In genomic region chr12:92518071-92518470, GRCh38 we compare ENCODE assay signal across 27 cellular contexts.
"Had no signal": no experiment of that assay in that cellular context is flagged by ENCODE, and none has a peak within 500 bp of the region (broad histone marks: within the 10 kb centered on the region; RNA-seq: fewer than 3 reads in every experiment).

No MANE protein-coding gene starts in this region.

- H3K36me3 Mint-ChIP-seq: brain, WTC11 had no signal

- H3K9me3 ChIP-seq: breast epithelium had no signal

- H3K36me3 ChIP-seq: ascending aorta, breast epithelium, cardiac muscle cell had no signal

- H3K4me3 ChIP-seq: ascending aorta, breast epithelium, cardiac muscle cell, coronary artery, dorsolateral prefrontal cortex had no signal

- H3K4me1 Mint-ChIP-seq: endodermal cell, WTC11 had no signal

- H3K27ac Mint-ChIP-seq: activated CD8-positive, alpha-beta T cell treated with anti-CD3 and anti-CD28 coated beads for 36 hours; activated naive CD4-positive, alpha-beta T cell treated with anti-CD3 and anti-CD28 coated beads, Interleukin-2, amount 10 ng/mL, durations not matched to agents 7 days and 5 days; activated naive CD4-positive, alpha-beta T cell treated with anti-CD3 and anti-CD28 coated beads, Interleukin-2, amount 50 U/mL, for 72 hours; activated naive CD8-positive, alpha-beta T cell treated with anti-CD3 and anti-CD28 coated beads, Interleukin-2, amount 10 ng/mL, durations not matched to agents 7 days and 5 days; dendritic cell treated with granulocyte-macrophage colony-stimulating factor and Interleukin-4, amounts not matched to agents 40 ng/mL and 50 ng/mL, for 4 days; endodermal cell; WTC11 had no signal

- H3K9me3 Mint-ChIP-seq: dendritic cell treated with granulocyte-macrophage colony-stimulating factor and Interleukin-4, amounts not matched to agents 40 ng/mL and 50 ng/mL, for 4 days; endodermal cell; WTC11 had no signal

- DNase-seq: activated CD4-positive, alpha-beta T cell treated with anti-CD3 and anti-CD28 coated beads for 1 hour; activated CD4-positive, alpha-beta T cell treated with anti-CD3 and anti-CD28 coated beads for 4 hours; activated CD4-positive, alpha-beta T cell treated with anti-CD3 and anti-CD28 coated beads, Interleukin-2, amount 50 U/mL, for 1 hour; activated CD4-positive, alpha-beta T cell treated with anti-CD3 and anti-CD28 coated beads, Interleukin-2, amount 50 U/mL, for 48 hours; activated CD8-positive, alpha-beta memory T cell treated with anti-CD3 and anti-CD28 coated beads for 24 hours; activated CD8-positive, alpha-beta T cell treated with anti-CD3 and anti-CD28 coated beads for 36 hours; activated gamma-delta T cell; activated naive CD4-positive, alpha-beta T cell; activated naive CD4-positive, alpha-beta T cell treated with anti-CD3 and anti-CD28 coated beads, Interleukin-2, amount 10 ng/mL, durations not matched to agents 7 days and 5 days; activated naive CD8-positive, alpha-beta T cell treated with anti-CD3 and anti-CD28 coated beads, Interleukin-2, amount 10 ng/mL, durations not matched to agents 7 days and 5 days; activated T-cell treated with anti-CD3 and anti-CD28 coated beads, Interleukin-2, amount 50 U/mL, for 1 hour; activated T-cell treated with anti-CD3 and anti-CD28 coated beads, Interleukin-2, amount 50 U/mL, for 48 hours; central memory CD4-positive, alpha-beta T cell; dorsolateral prefrontal cortex; effector memory CD4-positive, alpha-beta T cell; endodermal cell; foreskin fibroblast; head of caudate nucleus; T-helper 2 cell had no signal

- H3K27me3 ChIP-seq: ascending aorta, breast epithelium, cardiac muscle cell, dorsolateral prefrontal cortex had no signal

- H3K27ac ChIP-seq: ascending aorta, cardiac muscle cell, coronary artery, dorsolateral prefrontal cortex had no signal

- H3K4me1 ChIP-seq: ascending aorta, breast epithelium had no signal

- H3K27me3 Mint-ChIP-seq: activated CD8-positive, alpha-beta T cell treated with anti-CD3 and anti-CD28 coated beads for 36 hours; activated naive CD4-positive, alpha-beta T cell treated with anti-CD3 and anti-CD28 coated beads, Interleukin-2, amount 10 ng/mL, durations not matched to agents 7 days and 5 days; activated naive CD8-positive, alpha-beta T cell treated with anti-CD3 and anti-CD28 coated beads, Interleukin-2, amount 10 ng/mL, durations not matched to agents 7 days and 5 days; dendritic cell treated with granulocyte-macrophage colony-stimulating factor and Interleukin-4, amounts not matched to agents 40 ng/mL and 50 ng/mL, for 4 days had no signal

- H3K4me3 Mint-ChIP-seq: activated CD8-positive, alpha-beta T cell treated with anti-CD3 and anti-CD28 coated beads for 36 hours; activated naive CD4-positive, alpha-beta T cell treated with anti-CD3 and anti-CD28 coated beads, Interleukin-2, amount 10 ng/mL, durations not matched to agents 7 days and 5 days; activated naive CD8-positive, alpha-beta T cell treated with anti-CD3 and anti-CD28 coated beads, Interleukin-2, amount 10 ng/mL, durations not matched to agents 7 days and 5 days; brain; dendritic cell treated with granulocyte-macrophage colony-stimulating factor and Interleukin-4, amounts not matched to agents 40 ng/mL and 50 ng/mL, for 4 days; endodermal cell; WTC11 had no signal
